In the genomic region with DNA sequence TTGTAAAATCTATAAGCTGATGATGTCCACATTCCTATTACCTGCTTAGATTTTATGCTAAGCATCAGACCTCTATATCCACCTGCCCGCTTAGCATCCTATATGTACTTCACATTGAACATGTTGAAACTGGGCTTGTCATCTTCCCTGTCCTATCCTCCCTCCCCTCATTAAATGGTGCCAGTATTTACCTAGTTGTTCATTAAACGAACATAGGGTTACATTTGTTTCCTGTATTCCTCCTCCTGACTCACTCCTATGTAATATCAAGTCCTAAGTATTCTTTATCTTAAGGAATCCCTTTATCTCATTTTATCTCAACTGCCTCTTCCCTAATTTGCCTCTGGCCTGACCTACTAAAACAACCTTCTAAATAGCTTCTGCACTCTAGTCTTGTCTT, we compare ENCODE assay signal across 25 cellular contexts.
DNase-seq lines count a peak whose midpoint lies in the region; ATAC-seq, FAIRE-seq and TF ChIP-seq lines count a peak whose summit lies in the region.
"Had no signal": no experiment of that assay in that cellular context is flagged by ENCODE, and none has a peak within 500 bp of the region (broad histone marks: within the 10 kb centered on the region; RNA-seq: fewer than 3 reads in every experiment).

No MANE protein-coding gene starts in this region.

- H3K27me3 ChIP-seq in bronchial epithelial cell (ENCODE audit: control insufficient read depth, insufficient read depth, low read length) = no peaks in the 10 kb centered on the region
- H3K27me3 ChIP-seq: BE2C, BLaER1 had no signal

- ATAC-seq in left colon (peak; percentile 56), mucosa of descending colon (peak; percentile 70), HG02970 (IDR thresholded peaks at IDR 0.05; ENCODE audit: low FRiP score, unreplicated experiment) (no peak), GM21528 (IDR thresholded peaks at IDR 0.05; ENCODE audit: low FRiP score, unreplicated experiment) (no peak)

- H3K4me3 ChIP-seq in bronchial epithelial cell (ENCODE audit: low read depth, low read length) (no peak overlapping the region), mucosa of descending colon (no peak overlapping the region)
- H3K4me3 ChIP-seq: BLaER1 had no signal

- intact Hi-C loops in left colon (cut with DNase I, micrococcal nuclease) (no loop called here), mucosa of descending colon (cut with DNase I, micrococcal nuclease) (no loop called here)

- no peaks in the 10 kb centered on the region for H3K4me1 ChIP-seq in mucosa of descending colon (ENCODE audit: low read depth)
- H3K4me1 ChIP-seq: BE2C, BLaER1 had no signal

- H3K36me3 ChIP-seq in bronchial epithelial cell (ENCODE audit: control insufficient read depth, insufficient read depth, low read length) (no peaks in the 10 kb centered on the region), mucosa of descending colon (ENCODE audit: low read depth) (no peaks in the 10 kb centered on the region)
- H3K36me3 ChIP-seq: BE2C, BLaER1 had no signal

- no peak for FAIRE-seq in bronchial epithelial cell (lab: Jason Lieb, UNC)
- FAIRE-seq: A204.1, GM12891, GM19239 had no signal

- DNase-seq in bronchial epithelial cell (ENCODE audit: low read depth) = peak; percentile 18
- DNase-seq in left colon = no peak
- no peak for DNase-seq in mucosa of descending colon
- DNase-seq in SKM-1 treated with dmso at 0.1 percent for 144 hours (lab: John Stamatoyannopoulos, UW; ENCODE audit: unreplicated experiment) = no peak
- DNase-seq: 8988T; ACHN; BE2C; C1 segment of cervical spinal cord; CD4-positive, alpha-beta memory T cell; CD4-positive, CD25-positive, alpha-beta regulatory T cell; CD8-positive, alpha-beta memory T cell; COR-L47; DMS 273 treated with DMSO at 0.1 percent for 48 hours; DMS153; DMS53; DMS79; DND-41; EL; GDM1 had no signal

- TF ChIP-seq CTCF in bronchial epithelial cell (IDR thresholded peaks at IDR 0.05; ENCODE audit: insufficient read depth, low read length, severe bottlenecking) = no peak
- no peak for TF ChIP-seq CTCF in mucosa of descending colon (IDR thresholded peaks at IDR 0.05)

- no peaks in the 10 kb centered on the region for H3K9me3 ChIP-seq in mucosa of descending colon
- H3K9me3 ChIP-seq: BE2C, BLaER1 had no signal

Comparison
In these comparisons a context has a peak if more than half of its experiments do, and no peak if none do; other contexts are left out.
1. ATAC-seq: peak in left colon (single experiment) and mucosa of descending colon (single experiment); none in HG02970 (single experiment) and GM21528 (single experiment).